Comparison of ENCODE assay signal across 16 cellular contexts in genomic region chr9:83475741-83476140, GRCh38.
"Had no signal": no experiment of that assay in that cellular context is flagged by ENCODE, and none has a peak within 500 bp of the region (broad histone marks: within the 10 kb centered on the region; RNA-seq: fewer than 3 reads in every experiment).

No MANE protein-coding gene starts in this region.

- H3K27me3 ChIP-seq: dorsolateral prefrontal cortex, esophagus muscularis mucosa, foreskin keratinocyte had no signal

- H3K36me3 ChIP-seq: esophagus muscularis mucosa, lower lobe of right lung had no signal

- ATAC-seq: foreskin keratinocyte; left colon; left lobe of liver; lower lobe of right lung; naive thymus-derived CD4-positive, alpha-beta T cell had no signal

- H3K4me1 ChIP-seq: foreskin keratinocyte had no signal

- H3K27ac ChIP-seq: coronary artery, esophagus muscularis mucosa, foreskin keratinocyte, lower lobe of right lung had no signal

- DNase-seq: dermis blood vessel endothelial cell; dorsolateral prefrontal cortex; effector CD4-positive, alpha-beta T cell; effector memory CD4-positive, alpha-beta T cell; foreskin keratinocyte; glutamatergic neuron; head of caudate nucleus; hippocampal formation; left colon; left ventricle myocardium superior; lower lobe of right lung; mesenchymal stem cell; naive thymus-derived CD4-positive, alpha-beta T cell had no signal

- H3K4me3 ChIP-seq: coronary artery, dorsolateral prefrontal cortex, esophagus muscularis mucosa, lower lobe of right lung had no signal

- H3K9me3 ChIP-seq: lower lobe of right lung had no signal
